ENCODE assay signal across 30 cellular contexts in the genomic region with DNA sequence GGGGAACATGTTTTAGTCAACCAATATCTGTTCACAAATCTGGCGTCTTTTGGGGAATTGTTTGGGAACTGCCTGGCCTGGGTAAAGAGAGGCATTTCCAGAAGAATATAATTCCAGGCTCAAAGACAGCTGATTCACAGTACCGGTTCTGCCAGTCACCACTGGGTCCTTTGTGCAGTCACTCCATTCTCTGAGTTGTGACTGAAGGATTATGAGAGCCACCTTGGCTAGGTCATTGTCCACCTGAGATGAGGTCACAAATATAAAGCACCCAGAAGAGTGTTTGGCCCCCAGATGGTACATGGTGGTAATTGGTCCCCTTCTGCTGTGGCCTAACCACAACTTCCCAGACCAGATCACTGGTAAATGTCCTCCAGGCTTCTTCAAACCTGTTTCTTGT.
"Had no signal": no experiment of that assay in that cellular context is flagged by ENCODE, and none has a peak within 500 bp of the region (broad histone marks: within the 10 kb centered on the region; RNA-seq: fewer than 3 reads in every experiment).

No MANE protein-coding gene starts in this region.

- H3K9me3 Mint-ChIP-seq: immature natural killer cell; natural killer cell treated with Interleukin-12 subunit alpha and Interleukin-12 subunit beta and Interleukin-15 and Interleukin-18, amount 100 ng/mL, for 72 hours; stimulated activated naive B cell treated with anti-CD40 and anti-IgM and Interleukin-4, amounts not matched to agents 10 μg/mL and 1 μg/mL and 100 μg/mL, for 72 hours had no signal

- H3K4me3 ChIP-seq: body of pancreas, colonic mucosa, dorsolateral prefrontal cortex, heart left ventricle, lower lobe of right lung, right atrium auricular region, smooth muscle cell, suprapubic skin, tibial artery, upper lobe of right lung had no signal

- ATAC-seq: body of pancreas; heart left ventricle; lower lobe of right lung; natural killer cell treated with Interleukin-12 subunit alpha and Interleukin-12 subunit beta and Interleukin-15 and Interleukin-18, amount 100 ng/mL, for 72 hours; stimulated activated naive B cell treated with anti-CD40 and anti-IgM and Interleukin-4, amounts not matched to agents 10 μg/mL and 1 μg/mL and 100 μg/mL, for 72 hours; upper lobe of right lung had no signal

- H3K36me3 Mint-ChIP-seq: activated naive CD8-positive, alpha-beta T cell; natural killer cell treated with Interleukin-12 subunit alpha and Interleukin-12 subunit beta and Interleukin-15 and Interleukin-18, amount 100 ng/mL, for 72 hours; stimulated activated naive B cell treated with anti-CD40 and anti-IgM and Interleukin-4, amounts not matched to agents 10 μg/mL and 1 μg/mL and 100 μg/mL, for 72 hours had no signal

- H3K27me3 Mint-ChIP-seq: activated naive CD8-positive, alpha-beta T cell; stimulated activated naive B cell treated with anti-CD40 and anti-IgM and Interleukin-4, amounts not matched to agents 10 μg/mL and 1 μg/mL and 100 μg/mL, for 72 hours had no signal

- H3K4me1 ChIP-seq: body of pancreas, colonic mucosa, lower lobe of right lung, right atrium auricular region, suprapubic skin, upper lobe of right lung had no signal

- H3K27me3 ChIP-seq: body of pancreas, colonic mucosa, dorsolateral prefrontal cortex, heart left ventricle, right atrium auricular region, suprapubic skin, tibial artery, upper lobe of right lung had no signal

- H3K4me2 ChIP-seq: smooth muscle cell had no signal

- H3K4me3 Mint-ChIP-seq: activated naive CD8-positive, alpha-beta T cell; natural killer cell treated with Interleukin-12 subunit alpha and Interleukin-12 subunit beta and Interleukin-15 and Interleukin-18, amount 100 ng/mL, for 72 hours had no signal

- H3K27ac ChIP-seq: body of pancreas, colonic mucosa, dorsolateral prefrontal cortex, heart left ventricle, lower lobe of right lung, right atrium auricular region, suprapubic skin, tibial artery, upper lobe of right lung had no signal

- H3K36me3 ChIP-seq: colonic mucosa, heart left ventricle, lower lobe of right lung, right atrium auricular region, suprapubic skin, tibial artery, upper lobe of right lung had no signal

- H3K9me3 ChIP-seq: body of pancreas, colonic mucosa, heart left ventricle, lower lobe of right lung, right atrium auricular region, suprapubic skin, tibial artery, upper lobe of right lung had no signal

- H3K27ac Mint-ChIP-seq: activated naive CD8-positive, alpha-beta T cell; natural killer cell treated with Interleukin-12 subunit alpha and Interleukin-12 subunit beta and Interleukin-15 and Interleukin-18, amount 100 ng/mL, for 72 hours had no signal

- DNase-seq: activated CD4-positive, alpha-beta T cell treated with anti-CD3 and anti-CD28 coated beads for 4 hours; activated CD4-positive, alpha-beta T cell treated with anti-CD3 and anti-CD28 coated beads, Interleukin-2, amount 50 U/mL, for 48 hours; activated CD4-positive, CD25-positive, alpha-beta regulatory T cell; activated CD8-positive, alpha-beta memory T cell treated with anti-CD3 and anti-CD28 coated beads for 24 hours; activated effector memory CD4-positive, alpha-beta T cell treated with Interleukin-2 at 50 U/mL for 16 hours; activated naive CD4-positive, alpha-beta T cell treated with Interleukin-2 at 50 U/mL for 16 hours; aorta; body of pancreas; cerebellar nuclear complex; colonic mucosa; dorsolateral prefrontal cortex; effector memory CD4-positive, alpha-beta T cell; erythroblast; heart left ventricle; hypothalamus; immature natural killer cell; kidney; lower lobe of right lung; mesendoderm; stimulated activated CD4-positive, alpha-beta T cell treated with anti-CD3 and anti-CD28 coated beads, Interleukin-1b, Interleukin-23, amount 100 ng/mL, for 48 hours; stimulated activated CD4-positive, alpha-beta T cell treated with anti-CD3 and anti-CD28 coated beads, Interleukin-4, amount 100 ng/mL, for 4 hours; stimulated activated CD8-positive, alpha-beta memory T cell treated with anti-CD3 and anti-CD28 coated beads, Interleukin-4, amount 100 ng/mL, for 48 hours; stimulated activated naive B cell treated with anti-CD40 and anti-IgM and Interleukin-4, amounts not matched to agents 10 μg/mL and 1 μg/mL and 100 μg/mL, for 72 hours; tibial artery; upper lobe of right lung had no signal
